In the genomic region with DNA sequence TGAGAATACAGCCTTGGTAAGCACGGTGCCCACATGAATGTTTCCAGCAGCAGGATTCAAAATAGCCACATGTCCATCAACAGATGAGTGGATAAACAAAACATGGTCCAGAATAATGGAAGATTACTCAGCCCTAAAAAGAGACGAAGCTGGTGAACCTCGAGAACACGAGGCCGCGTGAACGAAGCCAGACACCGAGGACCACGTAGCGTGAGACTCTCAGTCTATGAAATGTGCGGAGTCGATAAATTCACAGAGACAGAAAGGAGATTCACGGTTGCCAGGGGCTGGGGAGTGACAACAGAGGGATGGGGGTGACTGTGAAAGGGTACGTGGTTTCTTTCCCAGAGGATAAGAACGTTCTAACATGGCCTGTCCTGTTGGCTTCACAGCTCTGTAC, we compare ENCODE assay signal across 24 cellular contexts. TPM values are rescaled to one million over a fixed set of nuclear protein-coding genes. Genes with fewer than 3 reads are reported as not detected.
"Had no signal": no experiment of that assay in that cellular context is flagged by ENCODE, and none has a peak within 500 bp of the region (broad histone marks: within the 10 kb centered on the region; RNA-seq: fewer than 3 reads in every experiment).

No MANE protein-coding gene starts in this region.

- H3K4me1 Mint-ChIP-seq: activated T-helper 17 cell treated with anti-CD3 and anti-CD28 coated beads, Interleukin-2, amount 50 U/mL, for 72 hours had no signal

- H3K9me3 ChIP-seq: Peyer's patch, SJCRH30, SK-N-SH had no signal

- H3K9ac ChIP-seq: SK-N-SH had no signal

- H3K27ac ChIP-seq: brain microvascular endothelial cell, Peyer's patch, RWPE1, SJCRH30 had no signal

- H3K4me3 Mint-ChIP-seq: activated CD8-positive, alpha-beta T cell treated with anti-CD3 and anti-CD28 coated beads for 36 hours; activated naive CD4-positive, alpha-beta T cell treated with anti-CD3 and anti-CD28 coated beads, Interleukin-2, amount 10 ng/mL, durations not matched to agents 7 days and 5 days; activated naive CD8-positive, alpha-beta T cell treated with anti-CD3 and anti-CD28 coated beads for 36 hours; activated T-cell treated with anti-CD3 and anti-CD28 coated beads, Interleukin-2, amount 50 U/mL, for 4 hours; activated T-helper 17 cell treated with anti-CD3 and anti-CD28 coated beads, Interleukin-2, amount 50 U/mL, for 72 hours had no signal

- H3K36me3 ChIP-seq: brain microvascular endothelial cell, Peyer's patch, SJCRH30 had no signal

- H3K27ac Mint-ChIP-seq: activated CD8-positive, alpha-beta T cell treated with anti-CD3 and anti-CD28 coated beads for 36 hours; activated naive CD4-positive, alpha-beta T cell treated with anti-CD3 and anti-CD28 coated beads, Interleukin-2, amount 10 ng/mL, durations not matched to agents 7 days and 5 days; activated naive CD8-positive, alpha-beta T cell treated with anti-CD3 and anti-CD28 coated beads for 36 hours; activated T-helper 17 cell treated with anti-CD3 and anti-CD28 coated beads, Interleukin-2, amount 50 U/mL, for 72 hours had no signal

- H3K36me3 Mint-ChIP-seq: activated naive CD4-positive, alpha-beta T cell treated with anti-CD3 and anti-CD28 coated beads, Interleukin-2, amount 10 ng/mL, durations not matched to agents 7 days and 5 days; activated naive CD8-positive, alpha-beta T cell treated with anti-CD3 and anti-CD28 coated beads for 36 hours had no signal

- H3K4me2 ChIP-seq: SK-N-SH had no signal

- DNase-seq: activated CD4-positive, alpha-beta T cell treated with anti-CD3 and anti-CD28 coated beads for 4 hours; activated CD8-positive, alpha-beta T cell treated with anti-CD3 and anti-CD28 coated beads for 36 hours; activated gamma-delta T cell treated with Interleukin-2 at 50 U/mL for 16 hours; activated naive CD4-positive, alpha-beta T cell treated with anti-CD3 and anti-CD28 coated beads, Interleukin-2, amount 10 ng/mL, durations not matched to agents 7 days and 5 days; activated naive CD8-positive, alpha-beta T cell treated with anti-CD3 and anti-CD28 coated beads for 36 hours; activated T-cell treated with anti-CD3 and anti-CD28 coated beads, Interleukin-2, amount 50 U/mL, for 4 hours; brain microvascular endothelial cell; Karpas-422; MM.1S; NCI-H1105 treated with DMSO at 0.1 percent for 48 hours; NCI-H1436 treated with DMSO at 0.1 percent for 48 hours; NCI-H187; NCI-H2081; NCI-H446; NCI-H524; SJCRH30; SK-N-SH; T-helper 1 cell had no signal

- ATAC-seq: activated CD4-positive, CD25-positive, alpha-beta regulatory T cell treated with anti-CD3 and anti-CD28 coated beads, Interleukin-2, amount 50 U/mL, for 24 hours; activated CD8-positive, alpha-beta T cell treated with anti-CD3 and anti-CD28 coated beads for 36 hours; activated T-cell treated with anti-CD3 and anti-CD28 coated beads, Interleukin-2, amount 50 U/mL, for 4 hours; activated T-helper 17 cell treated with anti-CD3 and anti-CD28 coated beads, Interleukin-2, amount 50 U/mL, for 72 hours; K562 had no signal

- H3K4me3 ChIP-seq: K562, Peyer's patch, SJCRH30 had no signal

- H3K9me3 Mint-ChIP-seq: activated CD8-positive, alpha-beta T cell treated with anti-CD3 and anti-CD28 coated beads for 36 hours; activated naive CD4-positive, alpha-beta T cell treated with anti-CD3 and anti-CD28 coated beads, Interleukin-2, amount 10 ng/mL, durations not matched to agents 7 days and 5 days; activated naive CD8-positive, alpha-beta T cell treated with anti-CD3 and anti-CD28 coated beads for 36 hours; activated T-cell treated with anti-CD3 and anti-CD28 coated beads, Interleukin-2, amount 50 U/mL, for 4 hours; activated T-helper 17 cell treated with anti-CD3 and anti-CD28 coated beads, Interleukin-2, amount 50 U/mL, for 72 hours had no signal

- H3K4me1 ChIP-seq: SJCRH30 had no signal

RNA-seq across cellular contexts. Expression of a gene that starts 2.9 kb away (rescaled TPM):
- total RNA-seq: cardiac septum, SJCRH30 had no signal
- polyA plus RNA-seq: SK-N-SH had no signal

RNA-seq across cellular contexts. Expression of a gene that starts 28.4 kb away (rescaled TPM):
- total RNA-seq: SJCRH30 had no signal
